Comparison of ENCODE assay signal across 20 cellular contexts in genomic region chr15:76189106-76189505, GRCh38.
"Had no signal": no experiment of that assay in that cellular context is flagged by ENCODE, and none has a peak within 500 bp of the region (broad histone marks: within the 10 kb centered on the region; RNA-seq: fewer than 3 reads in every experiment).

No MANE protein-coding gene starts in this region.

- H3K36me3 Mint-ChIP-seq: mesothelial cell of epicardium, naive B cell had no signal

- H3K4me3 Mint-ChIP-seq: dendritic cell treated with granulocyte-macrophage colony-stimulating factor and Interleukin-4, amounts not matched to agents 40 ng/mL and 50 ng/mL, for 4 days; effector memory CD8-positive, alpha-beta T cell; endodermal cell; mesothelial cell of epicardium had no signal

- H3K27ac ChIP-seq: colonic mucosa, esophagus muscularis mucosa, foreskin keratinocyte, gastroesophageal sphincter, heart right ventricle, left lung, lower lobe of right lung had no signal

- DNase-seq: colonic mucosa; cortex of kidney; effector CD8-positive, alpha-beta T cell; effector memory CD8-positive, alpha-beta T cell; endodermal cell; foreskin keratinocyte; head of caudate nucleus; heart right ventricle; hippocampal formation; left cardiac atrium; left lung; left ventricle myocardium superior; lower lobe of right lung; mesenchymal stem cell; mucosa of descending colon; naive B cell had no signal

- H3K27ac Mint-ChIP-seq: dendritic cell treated with granulocyte-macrophage colony-stimulating factor and Interleukin-4, amounts not matched to agents 40 ng/mL and 50 ng/mL, for 4 days; endodermal cell; mesothelial cell of epicardium had no signal

- ATAC-seq: effector memory CD8-positive, alpha-beta T cell; foreskin keratinocyte; gastroesophageal sphincter; heart right ventricle; left cardiac atrium; left lung; left ventricle myocardium superior; lower lobe of right lung; mucosa of descending colon had no signal

- H3K9me3 Mint-ChIP-seq: effector memory CD8-positive, alpha-beta T cell; endodermal cell; mesothelial cell of epicardium; naive B cell had no signal
